ENCODE assay signal across 9 cellular contexts in the genomic region with DNA sequence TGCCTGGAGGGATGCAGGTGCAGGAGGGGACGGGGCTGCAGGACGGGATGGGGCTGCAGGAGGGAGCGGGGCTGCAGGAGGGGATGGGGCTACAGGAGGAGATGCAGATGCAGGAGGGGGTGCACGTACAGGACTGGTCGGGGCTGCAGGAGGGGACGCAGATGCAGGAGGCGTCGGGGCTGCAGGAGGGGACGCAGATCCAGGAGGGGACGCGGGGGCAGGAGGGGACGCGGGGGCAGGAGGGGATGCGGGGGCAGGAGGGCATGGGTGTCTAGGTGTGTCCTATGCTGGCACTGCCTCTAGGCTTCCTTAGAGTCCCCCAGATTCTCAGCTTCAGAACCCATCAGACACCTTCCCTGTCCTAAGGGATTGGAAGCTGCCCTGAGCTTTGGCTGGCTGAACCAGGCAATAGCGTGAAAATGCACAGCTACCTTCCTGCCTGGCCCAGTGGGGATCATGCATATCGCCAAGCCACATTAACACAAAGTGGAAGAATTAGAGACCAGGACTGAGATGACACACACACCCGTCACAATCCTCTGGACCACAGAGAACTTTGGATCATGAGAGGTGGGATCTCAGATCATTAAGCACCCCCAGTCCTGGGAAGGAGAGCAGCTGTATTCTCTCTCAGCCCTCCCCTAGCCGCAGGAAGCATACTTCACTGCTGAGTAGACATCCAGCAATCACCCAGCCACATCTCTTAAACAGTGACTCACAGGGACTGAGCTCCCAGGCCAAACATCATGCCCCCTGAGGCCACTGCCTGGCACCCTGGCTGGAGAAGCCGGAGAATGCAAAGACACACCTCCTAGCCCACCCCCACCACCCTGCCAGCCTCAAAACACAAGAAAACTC.
DNase-seq lines count a peak whose midpoint lies in the region; FAIRE-seq and TF ChIP-seq lines count a peak whose summit lies in the region.
"Had no signal": no experiment of that assay in that cellular context is flagged by ENCODE, and none has a peak within 500 bp of the region (broad histone marks: within the 10 kb centered on the region; RNA-seq: fewer than 3 reads in every experiment).

No MANE protein-coding gene starts in this region.

- DNase-seq in G401 (ENCODE audit: low spot score): peak; percentile 26
- peak; percentile 99 for DNase-seq in RWPE1 (ENCODE audit: low spot score)
- DNase-seq in fibroblast of gingiva (ENCODE audit: low read depth): peak; percentile 34
- peak; percentile 45 for DNase-seq in retinal pigment epithelial cell (ENCODE audit: low read depth)
- DNase-seq in frontal cortex (ENCODE audit: low spot score in 2 of 2): no peak
- DNase-seq in activated gamma-delta T cell (lab: John Stamatoyannopoulos, UW): no peak
- DNase-seq in lower leg skin (ENCODE audit: low spot score in 2 of 2): no peak
- DNase-seq in erythroblast (lab: John Stamatoyannopoulos, UW): no peak
- DNase-seq: NCI-H526 had no signal

- H3K4me3 ChIP-seq in retinal pigment epithelial cell (ENCODE audit: low read length): no peak overlapping the region
- no peak overlapping the region for H3K4me3 ChIP-seq in lower leg skin (ENCODE audit: low read depth, poor library complexity, severe bottlenecking)

- TF ChIP-seq POLR2A in lower leg skin (IDR thresholded peaks at IDR 0.05) (no peak), erythroblast (IDR thresholded peaks at IDR 0.05; ENCODE audit: low read length) (no peak)

- CTCF ChIA-PET in RWPE1 (lab: Yijun Ruan, JAX): interaction anchor here (0.6 to 1.0 kb wide), 5 partner anchors 80 to 242 kb away, joined by 3 to 4 read pairs (median 3); no protein-coding TSS in a partner anchor

- WGBS in lower leg skin, 2 donors: 78 to 82% methylated on average over 17 to 18 of the region's 19 CpGs

- no peak for TF ChIP-seq CTCF in RWPE1 (conservative IDR thresholded peaks at IDR 0.05; ENCODE audit: low read depth)
- TF ChIP-seq CTCF in retinal pigment epithelial cell (conservative IDR thresholded peaks at IDR 0.05; ENCODE audit: low read depth, low read length): no peak
- TF ChIP-seq CTCF in lower leg skin (IDR thresholded peaks at IDR 0.05): no peak

- FAIRE-seq in frontal cortex (lab: Jason Lieb, UNC): no peak

- POLR2A ChIA-PET in RWPE1 (lab: Yijun Ruan, JAX; ENCODE audit: low non-redundant PET): interaction anchor here (1.2 kb wide), 1 partner anchor 97 kb away, joined by 4 read pairs; no protein-coding TSS in a partner anchor

- peak overlapping the region; percentile 79 for H3K27ac ChIP-seq in RWPE1

- in situ Hi-C loops in G401 (cut with HindIII; ENCODE audit: low sequenced_read_pairs): no loop called here

- intact Hi-C loops in lower leg skin (cut with DNase I; ENCODE audit: low total_unique reads): loop anchor here (10.0 kb wide), 1 partner anchor 158 kb away; no protein-coding TSS in a partner anchor

Comparison
In these comparisons a context has a peak if more than half of its experiments do, and no peak if none do; other contexts are left out.
1. DNase-seq: peak in G401 (single experiment), RWPE1 (single experiment), fibroblast of gingiva (single experiment) and retinal pigment epithelial cell (single experiment); none in frontal cortex (0 of 2), activated gamma-delta T cell (single experiment), lower leg skin (0 of 2) and erythroblast (0 of 2).